ENCODE assay signal across 27 cellular contexts in genomic region chr5:74030821-74031220, GRCh38.
"Had no signal": no experiment of that assay in that cellular context is flagged by ENCODE, and none has a peak within 500 bp of the region (broad histone marks: within the 10 kb centered on the region; RNA-seq: fewer than 3 reads in every experiment).

No MANE protein-coding gene starts in this region.

- FAIRE-seq: kidney, urothelium cell line had no signal

- H3K27ac ChIP-seq: heart left ventricle, hepatocyte, left lung, lower lobe of right lung, neural progenitor cell, ovary, right atrium auricular region, right lobe of liver, tibial nerve, upper lobe of left lung had no signal

- H3K4me3 ChIP-seq: heart left ventricle, hepatocyte, left lung, lower lobe of right lung, neural progenitor cell, ovary, right atrium auricular region, right lobe of liver, smooth muscle cell, tibial nerve, upper lobe of left lung had no signal

- H3K79me2 ChIP-seq: hepatocyte had no signal

- H3K9me3 ChIP-seq: heart left ventricle, left lung, lower lobe of right lung, ovary, right atrium auricular region, right lobe of liver, tibial nerve, upper lobe of left lung had no signal

- ATAC-seq: heart left ventricle; left colon; left lung; lower lobe of right lung; natural killer cell; right lobe of liver; stimulated activated memory B cell treated with anti-CD40 and anti-IgM and Interleukin-4, amounts not matched to agents 10 μg/mL and 1 μg/mL and 100 μg/mL, for 72 hours; stimulated activated naive CD8-positive, alpha-beta T cell treated with anti-CD3 and anti-CD28 coated beads, Interleukin-15, amount 100 ng/mL, for 72 hours had no signal

- H3K4me2 ChIP-seq: hepatocyte, neural progenitor cell, smooth muscle cell had no signal

- H2AFZ ChIP-seq: hepatocyte, neural progenitor cell had no signal

- H3K27me3 ChIP-seq: heart left ventricle, hepatocyte, left lung, neural progenitor cell, ovary, right atrium auricular region, right lobe of liver, tibial nerve, upper lobe of left lung had no signal

- H3K9ac ChIP-seq: neural progenitor cell had no signal

- H3K36me3 ChIP-seq: heart left ventricle, left lung, lower lobe of right lung, neural progenitor cell, ovary, right atrium auricular region, right lobe of liver, tibial nerve, upper lobe of left lung had no signal

- DNase-seq: heart left ventricle; kidney; left colon; left lung; lower lobe of right lung; mammary epithelial cell; mesenchymal stem cell; naive B cell; natural killer cell; nephron progenitor cell; ovary; right lobe of liver; stimulated activated CD4-positive, alpha-beta T cell treated with anti-CD3 and anti-CD28 coated beads, Interleukin-1b, Interleukin-23, amount 100 ng/mL, for 48 hours; stimulated activated CD4-positive, alpha-beta T cell treated with anti-CD3 and anti-CD28 coated beads, Interleukin-2, amount 100 ng/mL, for 48 hours; stimulated activated CD4-positive, alpha-beta T cell treated with anti-CD3 and anti-CD28 coated beads, Interleukin-4, amount 100 ng/mL, for 4 hours; stimulated activated CD8-positive, alpha-beta memory T cell treated with anti-CD3 and anti-CD28 coated beads, Interleukin-4, amount 100 ng/mL, for 48 hours; stimulated activated naive CD4-positive, alpha-beta T cell treated with Interleukin-2 at 50 U/mL for 16 hours; stimulated activated naive CD8-positive, alpha-beta T cell treated with anti-CD3 and anti-CD28 coated beads, Interleukin-15, amount 100 ng/mL, for 72 hours; substantia nigra; upper lobe of left lung had no signal
